Comparison of ENCODE assay signal across 1 cellular context in genomic region chr19:5827342-5827890, GRCh38.
TF ChIP-seq lines count a peak whose summit lies in the region.

No MANE protein-coding gene starts in this region.

TF ChIP-seq in endothelial cell of umbilical vein, 7 proteins besides CTCF, POLR2A, EP300 and RAD21:
- TF ChIP-seq GATA2 (IDR thresholded peaks at IDR 0.05; ENCODE audit: insufficient read depth, insufficient read length, low read depth, low read length) (no peak), POLR2AphosphoS5 (IDR thresholded peaks at IDR 0.05; ENCODE audit: insufficient read depth, low read depth, low read length) (no peak), EZH2 (IDR thresholded peaks at IDR 0.05; ENCODE audit: borderline replicate concordance, low read depth, low read length, severe bottlenecking) (no peak), MYC (IDR thresholded peaks at IDR 0.05; ENCODE audit: low read depth, low read length) (no peak), FOS (IDR thresholded peaks at IDR 0.05; ENCODE audit: borderline replicate concordance, insufficient read depth, low read length) (no peak), JUN (IDR thresholded peaks at IDR 0.05; ENCODE audit: borderline replicate concordance, insufficient read depth, insufficient read length, low read depth) (no peak)
- TF ChIP-seq, protein P1, sequence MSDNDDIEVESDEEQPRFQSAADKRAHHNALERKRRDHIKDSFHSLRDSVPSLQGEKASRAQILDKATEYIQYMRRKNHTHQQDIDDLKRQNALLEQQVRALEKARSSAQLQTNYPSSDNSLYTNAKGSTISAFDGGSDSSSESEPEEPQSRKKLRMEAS (IDR thresholded peaks at IDR 0.05; ENCODE audit: insufficient read depth, insufficient read length), result no peak
